In genomic region chr5:71790433-71790832, GRCh38 we compare ENCODE assay signal across 25 cellular contexts.
DNase-seq lines count a peak whose midpoint lies in the region; ATAC-seq and TF ChIP-seq lines count a peak whose summit lies in the region.
"Had no signal": no experiment of that assay in that cellular context is flagged by ENCODE, and none has a peak within 500 bp of the region (broad histone marks: within the 10 kb centered on the region; RNA-seq: fewer than 3 reads in every experiment).

No MANE protein-coding gene starts in this region.

- H2BK120ac ChIP-seq in neuronal stem cell (ENCODE audit: low read depth, low read length) = no peak overlapping the region

- H3K9me3 ChIP-seq in HEK293 (ENCODE audit: control insufficient read depth, insufficient read depth, low read depth, low read length) = no peaks in the 10 kb centered on the region
- peaks cover 0 to 3% of the 10 kb centered on the region in 2 donors for H3K9me3 ChIP-seq in neuronal stem cell (replicated peaks in 1 of 2; ENCODE audit: control insufficient read depth in 2 of 2, insufficient read depth in 1 of 2, low read depth in 1 of 2, low read length in 2 of 2)

- H3K14ac ChIP-seq in neuronal stem cell (ENCODE audit: low read length) = no peak overlapping the region

- no peak overlapping the region for H2BK12ac ChIP-seq in neuronal stem cell (ENCODE audit: low read length)

- no peak overlapping the region for H3K9ac ChIP-seq in neuronal stem cell (ENCODE audit: low read depth, low read length, poor library complexity)

- H2AFZ ChIP-seq in neuronal stem cell (ENCODE audit: low read length) = no peak overlapping the region

- no peaks in the 10 kb centered on the region for H3K79me1 ChIP-seq in neuronal stem cell (ENCODE audit: low read depth, low read length)

- no peaks in the 10 kb centered on the region for H3K27me3 ChIP-seq in neuronal stem cell (ENCODE audit: control insufficient read depth in 3 of 3, insufficient read depth in 3 of 3, low read depth in 1 of 3, low read length in 3 of 3)
- H3K27me3 ChIP-seq: MG63 had no signal

- H2BK15ac ChIP-seq in neuronal stem cell (ENCODE audit: low read length) = no peak overlapping the region

- no peak for TF ChIP-seq CTCF in HEK293 (tag by site-specific recombination; IDR thresholded peaks at IDR 0.05)

- no peak for ATAC-seq in HG02678 (IDR thresholded peaks at IDR 0.05; ENCODE audit: unreplicated experiment)
- no peak for ATAC-seq in GM21737 (IDR thresholded peaks at IDR 0.05; ENCODE audit: unreplicated experiment)
- ATAC-seq: CD8-positive, alpha-beta T cell had no signal

- H4K8ac ChIP-seq in neuronal stem cell (ENCODE audit: low read depth, low read length) = no peak overlapping the region

- H3K27ac ChIP-seq in HEK293 (ENCODE audit: extremely low read depth, low read depth, low read length) = no peak overlapping the region
- no peak overlapping the region for H3K27ac ChIP-seq in neuronal stem cell (replicated peaks; ENCODE audit: low read length)
- H3K27ac ChIP-seq: 22Rv1, C4-2B, SK-N-MC had no signal

- no peak overlapping the region for H3K4me2 ChIP-seq in neuronal stem cell (ENCODE audit: insufficient read depth, low read length, poor library complexity, severe bottlenecking)

- CTCF ChIA-PET in HEK293 (lab: Yijun Ruan, JAX) = no interaction called here

- no CpG with 5 or more reads among the region's 7 CpGs for WGBS in neuronal stem cell (ENCODE audit: extremely low coverage in 2 of 2, insufficient read length in 2 of 2, insufficient replicate concordance in 1 of 2), 2 donors

- H2AK5ac ChIP-seq in neuronal stem cell (ENCODE audit: low read depth, low read length) = no peak overlapping the region

- no peak overlapping the region for H3K4ac ChIP-seq in neuronal stem cell (ENCODE audit: low read length)

- H3K36me3 ChIP-seq in HEK293 (ENCODE audit: control insufficient read depth in 2 of 2, insufficient read depth in 1 of 2, low read length in 2 of 2) (no peaks in the 10 kb centered on the region), neuronal stem cell (replicated peaks in 1 of 2; ENCODE audit: control insufficient read depth in 2 of 2, insufficient read depth in 2 of 2, low read length in 2 of 2) (no peaks in the 10 kb centered on the region)
- H3K36me3 ChIP-seq: MG63 had no signal

- DNase-seq in NCI-H2107 treated with DMSO at 0.1 percent for 48 hours (lab: John Stamatoyannopoulos, UW; ENCODE audit: unreplicated experiment) (peak; percentile 32), NCI-H2107 (lab: John Stamatoyannopoulos, UW) (no peak), NCI-H82 (lab: John Stamatoyannopoulos, UW) (peak; percentile 91), neuronal stem cell (ENCODE audit: low spot score) (no peak)
- DNase-seq: CD8-positive, alpha-beta T cell; DMS79 treated with DMSO at 0.1 percent for 48 hours; GF-D8; H7; HFFc6; IMR-90; KG1; MG63; NCI-H1105 treated with DMSO at 0.1 percent for 48 hours; NCI-H1694; NCI-H2081; NCI-H2227 treated with DMSO at 0.1 percent for 48 hours; NCI-H526 treated with DMSO at 0.1 percent for 48 hours; SIG-M5; SW 1271 had no signal

- H4K91ac ChIP-seq in neuronal stem cell (ENCODE audit: low read depth, low read length, poor library complexity) = no peak overlapping the region

- peak overlapping the region; percentile 76 for H3K18ac ChIP-seq in neuronal stem cell (ENCODE audit: low read length)

- POLR2A ChIA-PET in HEK293 (lab: Yijun Ruan, JAX) = no interaction called here

- H3K4me3 ChIP-seq in HEK293 (ENCODE audit: low read depth, low read length) = no peak overlapping the region
- H3K4me3 ChIP-seq in neuronal stem cell (ENCODE audit: low read length in 2 of 2) = no peak overlapping the region
- H3K4me3 ChIP-seq: MG63, SK-N-MC had no signal

- H2BK5ac ChIP-seq in neuronal stem cell (ENCODE audit: low read length) = no peak overlapping the region

- no peak overlapping the region for H3K23ac ChIP-seq in neuronal stem cell (ENCODE audit: low read depth, low read length, poor library complexity)

- no peaks in the 10 kb centered on the region for H3K4me1 ChIP-seq in HEK293 (ENCODE audit: control insufficient read depth, insufficient read depth, low read length)
- peaks cover 9 to 15% of the 10 kb centered on the region in 2 donors for H3K4me1 ChIP-seq in neuronal stem cell (ENCODE audit: control insufficient read depth in 2 of 2, insufficient read depth in 1 of 2, low read depth in 1 of 2, low read length in 2 of 2)

TF ChIP-seq in HEK293, 187 proteins besides CTCF, POLR2A, EP300 and RAD21:
- TF ChIP-seq ZNF48 (tag by site-specific recombination; IDR thresholded peaks at IDR 0.05) = no peak
- TF ChIP-seq KLF1 (tag by site-specific recombination; IDR thresholded peaks at IDR 0.05) = 0 out of 2 replicates have a peak, but pooled peaks have one; percentile 30
- peak; percentile 29; the same call in 1 of the 2 replicates for TF ChIP-seq GLIS1 (tag by site-specific recombination; IDR thresholded peaks at IDR 0.05)
- TF ChIP-seq WT1 (tag by site-specific recombination; IDR thresholded peaks at IDR 0.05) = 0 out of 2 replicates have a peak, but pooled peaks have one; percentile 19

Comparison
In these comparisons a context has a peak if more than half of its experiments do, and no peak if none do; other contexts are left out.
1. DNase-seq: peak in NCI-H2107 treated with DMSO at 0.1 percent for 48 hours (single experiment) and NCI-H82 (single experiment); none in NCI-H2107 (single experiment) and neuronal stem cell (single experiment).